ENCODE assay signal across 12 cellular contexts in the genomic region with DNA sequence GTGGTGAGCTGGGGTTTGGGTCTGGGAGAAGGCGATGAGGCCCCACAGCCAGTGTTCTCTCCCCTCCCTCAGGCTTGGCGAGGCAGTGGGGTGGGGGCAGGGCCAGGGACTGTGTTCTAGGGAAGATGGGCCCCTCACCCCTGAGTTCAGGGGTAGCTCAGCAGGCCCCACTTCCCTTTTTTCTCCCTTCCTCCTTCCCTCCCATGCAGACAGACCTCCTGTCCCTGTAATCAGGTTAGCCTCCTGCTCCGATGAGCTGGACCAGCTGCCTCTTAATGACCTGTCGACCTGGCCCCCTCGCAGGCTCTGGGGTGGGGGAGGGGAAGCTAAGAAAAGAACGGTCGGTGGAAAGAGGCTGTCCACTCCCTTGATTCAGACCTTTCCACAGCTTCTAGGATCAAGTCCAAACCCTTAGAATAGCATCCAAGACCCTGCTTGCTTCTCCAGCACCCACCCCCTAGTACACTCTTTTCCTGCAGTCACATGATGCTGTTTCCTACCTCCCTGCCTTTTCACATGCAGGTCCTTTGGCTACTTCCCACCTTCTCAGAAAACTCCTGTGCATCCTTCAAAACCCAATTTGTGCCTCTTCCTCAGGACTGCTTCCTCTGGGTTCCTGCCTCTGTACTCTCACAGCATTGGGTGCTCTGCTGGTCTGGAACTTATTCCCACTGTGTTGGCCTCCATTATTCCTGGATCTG.
DNase-seq lines count a peak whose midpoint lies in the region; ATAC-seq and TF ChIP-seq lines count a peak whose summit lies in the region.
"Had no signal": no experiment of that assay in that cellular context is flagged by ENCODE, and none has a peak within 500 bp of the region (broad histone marks: within the 10 kb centered on the region; RNA-seq: fewer than 3 reads in every experiment).

No MANE protein-coding gene starts in this region.

- H3K36me3 ChIP-seq in WERI-Rb-1: no peaks in the 10 kb centered on the region
- H3K36me3 ChIP-seq: pancreas had no signal

- H3K9me3 ChIP-seq in WERI-Rb-1 (ENCODE audit: severe bottlenecking): no peaks in the 10 kb centered on the region
- H3K9me3 ChIP-seq: body of pancreas, pancreas had no signal

- peaks cover 37 to 46% of the 10 kb centered on the region in 2 donors for H3K36me3 Mint-ChIP-seq in CD14-positive monocyte
- H3K36me3 Mint-ChIP-seq in nephron (ENCODE audit: low read depth): peaks cover 9% of the 10 kb centered on the region

- peaks cover 0 to 3% (median 0%) of the 10 kb centered on the region in 3 donors for H3K27me3 Mint-ChIP-seq in CD14-positive monocyte (ENCODE audit: low read depth in 3 of 3)
- no peaks in the 10 kb centered on the region for H3K27me3 Mint-ChIP-seq in nephron (ENCODE audit: low read depth)
- H3K27me3 Mint-ChIP-seq: CD4-positive, alpha-beta memory T cell had no signal

- H3K4me1 Mint-ChIP-seq in CD14-positive monocyte: peaks cover 83% of the 10 kb centered on the region
- peaks cover 90% of the 10 kb centered on the region for H3K4me1 Mint-ChIP-seq in nephron

- H3K4me3 ChIP-seq in WERI-Rb-1 (ENCODE audit: low read depth, low read length): no peak overlapping the region
- H3K4me3 ChIP-seq: body of pancreas, pancreas had no signal

- H3K27me3 ChIP-seq in WERI-Rb-1 (ENCODE audit: insufficient read depth, low read depth, severe bottlenecking): no peaks in the 10 kb centered on the region
- H3K27me3 ChIP-seq: body of pancreas, pancreas had no signal

- peak overlapping the region in 1 of 2 donors; percentile 35 for H3K4me3 Mint-ChIP-seq in CD14-positive monocyte
- H3K4me3 Mint-ChIP-seq in nephron: peak overlapping the region; percentile 11 to 27 (median 12)
- H3K4me3 Mint-ChIP-seq: CD4-positive, alpha-beta memory T cell; T-helper 2 cell treated with Interferon-gamma antibody and Interleukin-4, amounts not matched to agents 5 μg/mL and 100 μg/mL, for 36 hours had no signal

- H3K27ac Mint-ChIP-seq in CD14-positive monocyte (peak overlapping the region in 5 of 7 donors; percentile 1 to 46 (median 26)), nephron (peak overlapping the region; percentile 79 to 91 (median 90))
- H3K27ac Mint-ChIP-seq: T-helper 2 cell treated with Interferon-gamma antibody and Interleukin-4, amounts not matched to agents 5 μg/mL and 100 μg/mL, for 36 hours had no signal

- intact Hi-C loops in CD14-positive monocyte (cut with micrococcal nuclease): no loop called here

- H3K9me3 Mint-ChIP-seq in CD14-positive monocyte (peaks cover 0 to 3% (median 0%) of the 10 kb centered on the region in 7 donors), nephron (no peaks in the 10 kb centered on the region)
- H3K9me3 Mint-ChIP-seq: CD4-positive, alpha-beta memory T cell; T-helper 2 cell treated with Interferon-gamma antibody and Interleukin-4, amounts not matched to agents 5 μg/mL and 100 μg/mL, for 36 hours had no signal

- TF ChIP-seq CTCF in CD14-positive monocyte (IDR thresholded peaks at IDR 0.05) (no peak), WERI-Rb-1 (IDR thresholded peaks at IDR 0.05; ENCODE audit: low read depth, low read length) (no peak), nephron (IDR thresholded peaks at IDR 0.05; ENCODE audit: unreplicated experiment in 3 of 3) (no peak)

- peak overlapping the region; percentile 79 for H3K27ac ChIP-seq in WERI-Rb-1
- H3K27ac ChIP-seq: pancreas had no signal

- no peak for ATAC-seq in HG02840 (IDR thresholded peaks at IDR 0.05; ENCODE audit: low FRiP score, unreplicated experiment)
- no peak for ATAC-seq in HG02571 (IDR thresholded peaks at IDR 0.05; ENCODE audit: unreplicated experiment)
- ATAC-seq in GM21723 (IDR thresholded peaks at IDR 0.05; ENCODE audit: unreplicated experiment): no peak
- ATAC-seq: body of pancreas had no signal

- DNase-seq in CD14-positive monocyte (ENCODE audit: low spot score) (no peak), Kasumi-1 (lab: John Stamatoyannopoulos, UW) (peak; percentile 88 to 90), WERI-Rb-1 (peak; percentile 84), NCI-H69 (lab: John Stamatoyannopoulos, UW) (no peak)
- DNase-seq: body of pancreas; CD4-positive, alpha-beta memory T cell; pancreas had no signal

Comparison
In these comparisons a context has a peak if more than half of its experiments do, and no peak if none do; other contexts are left out.
1. DNase-seq: peak in Kasumi-1 (2 of 2) and WERI-Rb-1 (single experiment); none in CD14-positive monocyte (single experiment) and NCI-H69 (single experiment).